Comparison of ENCODE assay signal across 1 cellular context in genomic region chr7:65981965-65982792, GRCh38.
TF ChIP-seq lines count a peak whose summit lies in the region.

TSS of gene GUSB (minus strand) at chr7:65982213. CDS start at chr7:65982183, 30 bp downstream.

TF ChIP-seq in HepG2, 621 proteins besides CTCF, POLR2A, EP300 and RAD21 (continued from another document and continues in another):
- TF ChIP-seq RFXAP (CRISPR knock-in tag; IDR thresholded peaks at IDR 0.05; ENCODE audit: borderline replicate concordance) (peak; percentile 81; the same call in 1 of the 2 replicates), ZNF749 (CRISPR knock-in tag; IDR thresholded peaks at IDR 0.05; ENCODE audit: borderline replicate concordance) (peak; percentile 90; the same call in 1 of the 2 replicates), ZNF326 (CRISPR knock-in tag; IDR thresholded peaks at IDR 0.05; ENCODE audit: borderline replicate concordance) (no peak), FOSL2 (CRISPR knock-in tag; IDR thresholded peaks at IDR 0.05) (peak; percentile 61; the same call in 1 of the 2 replicates), ZNF772 (CRISPR knock-in tag; IDR thresholded peaks at IDR 0.05) (peak; percentile 99), HNRNPH1 (optimal IDR thresholded peaks at IDR 0.05; ENCODE audit: low read depth, low read length) (no peak), BHLHE40 (IDR thresholded peaks at IDR 0.05; ENCODE audit: low read length) (peak; percentile 84), FOXM1 (CRISPR knock-in tag; IDR thresholded peaks at IDR 0.05) (peak; percentile 75; the same call in 1 of the 2 replicates), SMARCC2 (IDR thresholded peaks at IDR 0.05) (no peak), ZNF576 (CRISPR knock-in tag; IDR thresholded peaks at IDR 0.05) (no peak), CHD2 (IDR thresholded peaks at IDR 0.05; ENCODE audit: low read depth, low read length) (no peak), SP140L (CRISPR knock-in tag; IDR thresholded peaks at IDR 0.05; ENCODE audit: borderline replicate concordance) (peak; percentile 80; the same call in 1 of the 2 replicates), GPN1 (CRISPR knock-in tag; IDR thresholded peaks at IDR 0.05; ENCODE audit: borderline replicate concordance) (no peak; the same call in 1 of the 2 replicates), EED (CRISPR knock-in tag; IDR thresholded peaks at IDR 0.05) (peak; percentile 88), FOXA3 (CRISPR knock-in tag; IDR thresholded peaks at IDR 0.05) (peak; percentile 53), GMEB2 (CRISPR knock-in tag; IDR thresholded peaks at IDR 0.05; ENCODE audit: low read depth) (peak; percentile 86), HNRNPL (IDR thresholded peaks at IDR 0.05; ENCODE audit: low read depth, low read length) (0 out of 2 replicates have a peak, but pooled peaks have one; percentile 41), ZNF354B (CRISPR knock-in tag; IDR thresholded peaks at IDR 0.05) (peak; percentile 88; the same call in 1 of the 2 replicates), ZNF570 (CRISPR knock-in tag; IDR thresholded peaks at IDR 0.05; ENCODE audit: borderline replicate concordance) (0 out of 2 replicates have a peak, but pooled peaks have one; percentile 12), CEBPG (CRISPR knock-in tag; IDR thresholded peaks at IDR 0.05) (0 out of 2 replicates have a peak, but pooled peaks have one; percentile 36), ZFP36L1 (CRISPR knock-in tag; IDR thresholded peaks at IDR 0.05) (no peak), ZNF17 (CRISPR knock-in tag; IDR thresholded peaks at IDR 0.05) (peak; percentile 54; the same call in 1 of the 2 replicates), SALL1 (CRISPR knock-in tag; IDR thresholded peaks at IDR 0.05) (peak; percentile 94), SRSF9 (IDR thresholded peaks at IDR 0.05; ENCODE audit: borderline replicate concordance, insufficient read depth, low read depth, low read length, poor library complexity, severe bottlenecking) (no peak), CBX1 (IDR thresholded peaks at IDR 0.05; ENCODE audit: low read depth) (no peak), YY1 (IDR thresholded peaks at IDR 0.05; ENCODE audit: insufficient read depth, insufficient replicate concordance, low read depth, low read length) (peak; percentile 99), MTA1 (CRISPR knock-in tag; IDR thresholded peaks at IDR 0.05; ENCODE audit: borderline replicate concordance) (peak; percentile 90), SMYD3 (CRISPR knock-in tag; IDR thresholded peaks at IDR 0.05) (peak; percentile 95; the same call in 1 of the 2 replicates), KAT8 (CRISPR knock-in tag; IDR thresholded peaks at IDR 0.05) (peak; percentile 96), ZNF564 (CRISPR knock-in tag; IDR thresholded peaks at IDR 0.05) (peak; percentile 92), PRPF4 (IDR thresholded peaks at IDR 0.05; ENCODE audit: low read depth, low read length, poor library complexity, severe bottlenecking) (no peak), NR0B2 (CRISPR knock-in tag; IDR thresholded peaks at IDR 0.05) (0 out of 2 replicates have a peak, but pooled peaks have one; percentile 49), HDAC1 (CRISPR knock-in tag; IDR thresholded peaks at IDR 0.05) (peak; percentile 99), IRF2 (CRISPR knock-in tag; IDR thresholded peaks at IDR 0.05) (peak; percentile 94), ZNF616 (CRISPR knock-in tag; IDR thresholded peaks at IDR 0.05; ENCODE audit: low read depth) (peak; percentile 85; the same call in 1 of the 2 replicates), HIVEP1 (CRISPR knock-in tag; IDR thresholded peaks at IDR 0.05) (peak; percentile 93), KMT2B (CRISPR knock-in tag; IDR thresholded peaks at IDR 0.05) (peak; percentile 98), RBM39 (IDR thresholded peaks at IDR 0.05; ENCODE audit: low read depth, low read length, poor library complexity, severe bottlenecking) (peak; percentile 55), NR2C2 (CRISPR knock-in tag; IDR thresholded peaks at IDR 0.05; ENCODE audit: borderline replicate concordance) (peak; percentile 95), CEBPZ (IDR thresholded peaks at IDR 0.05; ENCODE audit: low read length) (no peak), ZNF580 (CRISPR knock-in tag; IDR thresholded peaks at IDR 0.05; ENCODE audit: borderline replicate concordance, low read depth) (peak; percentile 95; the same call in 1 of the 2 replicates), ZNF207 (IDR thresholded peaks at IDR 0.05; ENCODE audit: borderline replicate concordance) (no peak), ZFX (CRISPR knock-in tag; IDR thresholded peaks at IDR 0.05; ENCODE audit: low read depth) (peak; percentile 99), KLF13 (CRISPR knock-in tag; IDR thresholded peaks at IDR 0.05) (no peak), ZFP62 (CRISPR knock-in tag; IDR thresholded peaks at IDR 0.05) (0 out of 2 replicates have a peak, but pooled peaks have one; percentile 75), ZNF101 (CRISPR knock-in tag; IDR thresholded peaks at IDR 0.05; ENCODE audit: borderline replicate concordance, low read depth) (no peak), HOXA7 (CRISPR knock-in tag; IDR thresholded peaks at IDR 0.05) (no peak), ZFP41 (CRISPR knock-in tag; IDR thresholded peaks at IDR 0.05; ENCODE audit: borderline replicate concordance) (peak; percentile 97), MTERF4 (CRISPR knock-in tag; IDR thresholded peaks at IDR 0.05) (peak; percentile 95), ZNF614 (CRISPR knock-in tag; IDR thresholded peaks at IDR 0.05; ENCODE audit: borderline replicate concordance) (peak; percentile 76; the same call in 1 of the 2 replicates), NAIF1 (CRISPR knock-in tag; IDR thresholded peaks at IDR 0.05; ENCODE audit: borderline replicate concordance) (peak; percentile 91), ZNF432 (CRISPR knock-in tag; IDR thresholded peaks at IDR 0.05; ENCODE audit: borderline replicate concordance) (no peak), ISL2 (CRISPR knock-in tag; IDR thresholded peaks at IDR 0.05) (peak; percentile 92), ESRRA (CRISPR knock-in tag; IDR thresholded peaks at IDR 0.05; ENCODE audit: low read depth) (peak; percentile 85), RXRA (CRISPR knock-in tag; IDR thresholded peaks at IDR 0.05) (peak; percentile 87), CAMTA2 (CRISPR knock-in tag; IDR thresholded peaks at IDR 0.05; ENCODE audit: borderline replicate concordance) (no peak), IRF1 (CRISPR knock-in tag; IDR thresholded peaks at IDR 0.05; ENCODE audit: low read depth) (no peak), MBD4 (IDR thresholded peaks at IDR 0.05; ENCODE audit: borderline replicate concordance, low read length) (no peak), ZSCAN30 (CRISPR knock-in tag; IDR thresholded peaks at IDR 0.05) (peak; percentile 93; the same call in 1 of the 2 replicates), RERE (CRISPR knock-in tag; IDR thresholded peaks at IDR 0.05; ENCODE audit: low read depth) (peak; percentile 28; the same call in 1 of the 2 replicates), TFDP1 (CRISPR knock-in tag; IDR thresholded peaks at IDR 0.05; ENCODE audit: borderline replicate concordance) (peak; percentile 100)
